10 cellular contexts compared by ENCODE assay signal in the genomic region with DNA sequence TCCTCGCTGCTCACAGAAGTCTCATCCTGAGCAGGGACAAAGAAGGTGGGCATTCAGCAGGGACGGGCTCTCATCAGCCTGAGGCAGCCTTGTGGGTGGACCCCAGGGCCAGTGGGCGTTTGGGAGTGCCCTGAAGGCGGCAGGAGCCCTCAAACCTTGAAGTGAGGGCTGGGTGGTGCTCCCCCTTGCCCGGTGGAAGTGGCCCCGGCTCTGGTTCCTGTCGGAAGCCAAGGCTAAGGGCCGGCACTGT.
DNase-seq lines count a peak whose midpoint lies in the region; ATAC-seq and TF ChIP-seq lines count a peak whose summit lies in the region.
"Had no signal": no experiment of that assay in that cellular context is flagged by ENCODE, and none has a peak within 500 bp of the region (broad histone marks: within the 10 kb centered on the region; RNA-seq: fewer than 3 reads in every experiment).

No MANE protein-coding gene starts in this region.

- no peaks in the 10 kb centered on the region for H3K9me3 ChIP-seq in CD4-positive, alpha-beta T cell (ENCODE audit: control insufficient read depth, low read length)
- H3K9me3 ChIP-seq in adipocyte (ENCODE audit: control insufficient read depth, low read length) = no peaks in the 10 kb centered on the region
- no peaks in the 10 kb centered on the region for H3K9me3 ChIP-seq in psoas muscle

- in situ Hi-C loops in GM13977 (cut with MboI; ENCODE audit: low pct_unique_long_range_greater_than_20kb, low sequenced_read_pairs, unreplicated experiment) = no loop called here

- H3K27ac Mint-ChIP-seq in CD4-positive, alpha-beta T cell = peak overlapping the region; percentile 82
- H3K27ac Mint-ChIP-seq in glutamatergic neuron (ENCODE audit: unreplicated experiment) = no peak overlapping the region

- H3K4me3 ChIP-seq in adipocyte (ENCODE audit: low read length) (peak overlapping the region; percentile 74), psoas muscle (peak overlapping the region; percentile 52)

- DNase-seq in CD4-positive, alpha-beta T cell = no peak
- no peak for DNase-seq in adipocyte (ENCODE audit: low read depth)
- DNase-seq in glutamatergic neuron = no peak
- no peak for DNase-seq in psoas muscle
- DNase-seq in GM13977 (ENCODE audit: low spot score) = no peak
- no peak for DNase-seq in left lobe of liver (ENCODE audit: low spot score)
- DNase-seq: activated CD8-positive, alpha-beta memory T cell treated with anti-CD3 and anti-CD28 coated beads, Interleukin-2, amount 50 U/mL, for 48 hours; NCI-H1930 had no signal

- WGBS in psoas muscle, 3 donors = 19 to 27% (median 22%) methylated on average over 8 of the region's 8 CpGs

- no peak for ATAC-seq in CD4-positive, alpha-beta T cell (ENCODE audit: poor library complexity)
- ATAC-seq in psoas muscle = peak in 1 of 4 donors; percentile 19
- no peak for ATAC-seq in HG02885 (IDR thresholded peaks at IDR 0.05; ENCODE audit: poor library complexity, unreplicated experiment)
- ATAC-seq in HG03520 (IDR thresholded peaks at IDR 0.05; ENCODE audit: unreplicated experiment) = no peak
- ATAC-seq in left lobe of liver = no peak

- no peak overlapping the region for H3K4me3 Mint-ChIP-seq in CD4-positive, alpha-beta T cell
- peak overlapping the region; percentile 2 for H3K4me3 Mint-ChIP-seq in glutamatergic neuron (ENCODE audit: unreplicated experiment)

- no peaks in the 10 kb centered on the region for H3K27me3 ChIP-seq in CD4-positive, alpha-beta T cell (ENCODE audit: control insufficient read depth, insufficient read depth, low read length)
- H3K27me3 ChIP-seq in adipocyte (replicated peaks; ENCODE audit: control insufficient read depth, insufficient read depth, low read length) (no peaks in the 10 kb centered on the region), psoas muscle (ENCODE audit: insufficient read depth in 3 of 3, low read length in 2 of 3) (peaks cover 0 to 10% (median 3%) of the 10 kb centered on the region in 3 donors)

- H3K4me1 ChIP-seq in adipocyte (ENCODE audit: control insufficient read depth, insufficient read depth, low read length) (peaks cover 35% of the 10 kb centered on the region), psoas muscle (peaks cover 12% of the 10 kb centered on the region)

- intact Hi-C loops in CD4-positive, alpha-beta T cell (cut with DNase I, micrococcal nuclease) = no loop called here
- intact Hi-C loops in psoas muscle (cut with DNase I) = no loop called here

- H3K27me3 Mint-ChIP-seq in CD4-positive, alpha-beta T cell = no peaks in the 10 kb centered on the region
- peaks cover 21% of the 10 kb centered on the region for H3K27me3 Mint-ChIP-seq in glutamatergic neuron (ENCODE audit: unreplicated experiment)

- POLR2A ChIA-PET in CD4-positive, alpha-beta T cell (lab: Charles Lee) = no interaction called here

- CTCF ChIA-PET in CD4-positive, alpha-beta T cell (lab: Charles Lee) = no interaction called here

- H3K36me3 Mint-ChIP-seq in CD4-positive, alpha-beta T cell (ENCODE audit: low read depth) = peaks cover 30% of the 10 kb centered on the region
- peaks cover 3% of the 10 kb centered on the region for H3K36me3 Mint-ChIP-seq in glutamatergic neuron (ENCODE audit: unreplicated experiment)

- no peak overlapping the region for H3K27ac ChIP-seq in CD4-positive, alpha-beta T cell (ENCODE audit: low read depth, low read length)
- H3K27ac ChIP-seq in psoas muscle = peak overlapping the region; percentile 32

- H3K4me1 Mint-ChIP-seq in CD4-positive, alpha-beta T cell (ENCODE audit: low read depth) = peaks cover 41% of the 10 kb centered on the region
- peaks cover 27% of the 10 kb centered on the region for H3K4me1 Mint-ChIP-seq in glutamatergic neuron (ENCODE audit: low read depth, unreplicated experiment)

- H3K9ac ChIP-seq in adipocyte (ENCODE audit: low read length) = peak overlapping the region; percentile 81

- no peaks in the 10 kb centered on the region for H3K9me3 Mint-ChIP-seq in CD4-positive, alpha-beta T cell
- H3K9me3 Mint-ChIP-seq in glutamatergic neuron (ENCODE audit: unreplicated experiment) = peaks cover 28% of the 10 kb centered on the region

- H3K36me3 ChIP-seq in adipocyte (ENCODE audit: control insufficient read depth, insufficient read depth, low read length, severe bottlenecking) (peaks cover 6% of the 10 kb centered on the region), psoas muscle (ENCODE audit: insufficient read depth in 1 of 2, low read depth in 1 of 2) (no peaks in the 10 kb centered on the region)

- TF ChIP-seq CTCF in CD4-positive, alpha-beta T cell (IDR thresholded peaks at IDR 0.05) = no peak
- TF ChIP-seq CTCF in glutamatergic neuron (IDR thresholded peaks at IDR 0.05; ENCODE audit: partially characterized antibody, unreplicated experiment) (no peak), psoas muscle (IDR thresholded peaks at IDR 0.05) (no peak), GM13977 (IDR thresholded peaks at IDR 0.05; ENCODE audit: extremely low read depth, insufficient read depth, missing control alignments) (no peak)
